11 cellular contexts compared by ENCODE assay signal in genomic region chr20:32474009-32474716, GRCh38.
DNase-seq lines count a peak whose midpoint lies in the region; ATAC-seq and TF ChIP-seq lines count a peak whose summit lies in the region.
"Had no signal": no experiment of that assay in that cellular context is flagged by ENCODE, and none has a peak within 500 bp of the region (broad histone marks: within the 10 kb centered on the region; RNA-seq: fewer than 3 reads in every experiment).

No MANE protein-coding gene starts in this region.

- in situ Hi-C loops in astrocyte of the cerebellum (cut with HindIII; ENCODE audit: low sequenced_read_pairs), result no loop called here

- TF ChIP-seq CTCF in astrocyte of the cerebellum (IDR thresholded peaks at IDR 0.05; ENCODE audit: low read depth, low read length, missing control alignments), result no peak
- TF ChIP-seq CTCF in right atrium auricular region (IDR thresholded peaks at IDR 0.05), result no peak

- peak; percentile 25 for DNase-seq in Ammon's horn (ENCODE audit: low spot score)
- no peak for DNase-seq in astrocyte of the cerebellum (ENCODE audit: low read depth)
- DNase-seq in right atrium auricular region (ENCODE audit: low spot score), result no peak
- no peak for DNase-seq in putamen (ENCODE audit: low spot score)
- DNase-seq in NCI-H2227 treated with DMSO at 0.1 percent for 48 hours (lab: John Stamatoyannopoulos, UW), result no peak
- no peak for DNase-seq in NCI-H1930 (lab: John Stamatoyannopoulos, UW)
- DNase-seq: activated naive CD8-positive, alpha-beta T cell treated with anti-CD3 and anti-CD28 coated beads, Interleukin-2, amount 50 U/mL, for 24 hours; NCI-H187 had no signal

- H3K4me3 ChIP-seq in astrocyte of the cerebellum (ENCODE audit: low read depth, low read length) (peak overlapping the region; percentile 38), right atrium auricular region (peak overlapping the region in 1 of 2 donors; percentile 44), rectal smooth muscle tissue (ENCODE audit: low read length) (peak overlapping the region; percentile 68)
- H3K4me3 ChIP-seq: lung had no signal

- peak overlapping the region; percentile 76 to 78 for H3K27ac ChIP-seq in right atrium auricular region
- H3K27ac ChIP-seq in rectal smooth muscle tissue (ENCODE audit: low read depth, low read length), result peak overlapping the region; percentile 91

- H3K36me3 ChIP-seq in right atrium auricular region (no peaks in the 10 kb centered on the region), rectal smooth muscle tissue (ENCODE audit: control insufficient read depth, insufficient read depth, low read length) (peaks cover 5% of the 10 kb centered on the region)

- no peaks in the 10 kb centered on the region for H3K27me3 ChIP-seq in right atrium auricular region
- no peaks in the 10 kb centered on the region for H3K27me3 ChIP-seq in rectal smooth muscle tissue (ENCODE audit: control insufficient read depth, insufficient read depth, low read length)

- H3K4me1 ChIP-seq in right atrium auricular region (peaks cover 0 to 87% of the 10 kb centered on the region in 2 donors), rectal smooth muscle tissue (ENCODE audit: control insufficient read depth, insufficient read depth, low read length) (peaks cover 59% of the 10 kb centered on the region)

- no peak for ATAC-seq in GM19395 (IDR thresholded peaks at IDR 0.05; ENCODE audit: unreplicated experiment)
- ATAC-seq: activated naive CD8-positive, alpha-beta T cell treated with anti-CD3 and anti-CD28 coated beads, Interleukin-2, amount 50 U/mL, for 24 hours had no signal

- no peaks in the 10 kb centered on the region for H3K9me3 ChIP-seq in right atrium auricular region

- peak overlapping the region; percentile 43 for H3K9ac ChIP-seq in rectal smooth muscle tissue (ENCODE audit: low read length)
